In the genomic region with DNA sequence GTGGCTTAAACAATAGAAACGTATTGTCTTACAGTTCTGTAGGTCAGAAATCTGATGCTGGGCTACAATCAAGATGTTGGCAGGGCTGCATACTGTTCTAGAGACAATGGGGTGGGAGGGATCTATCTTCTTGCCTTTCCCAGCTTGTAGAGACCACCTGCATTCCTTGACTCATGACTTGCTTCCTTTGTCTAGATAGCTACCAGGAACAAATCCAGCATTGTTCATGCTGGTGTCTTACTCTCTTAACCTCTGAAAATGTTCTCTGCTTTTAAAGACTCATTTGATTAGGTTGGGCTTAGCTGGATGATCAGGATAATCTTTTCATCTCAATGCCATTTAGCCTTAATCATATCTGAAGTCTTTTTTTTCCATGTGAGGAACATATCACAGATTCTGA, we compare ENCODE assay signal across 21 cellular contexts.
DNase-seq lines count a peak whose midpoint lies in the region; ATAC-seq, FAIRE-seq and TF ChIP-seq lines count a peak whose summit lies in the region.
"Had no signal": no experiment of that assay in that cellular context is flagged by ENCODE, and none has a peak within 500 bp of the region (broad histone marks: within the 10 kb centered on the region; RNA-seq: fewer than 3 reads in every experiment).

No MANE protein-coding gene starts in this region.

- H3K56ac ChIP-seq in mesendoderm (ENCODE audit: low read length), result no peak overlapping the region

- H3K4me3 ChIP-seq in endothelial cell of umbilical vein (replicated peaks in 1 of 3; ENCODE audit: insufficient read depth in 1 of 3, low read depth in 1 of 3, low read length in 3 of 3) (no peak overlapping the region), mesendoderm (ENCODE audit: low read length) (no peak overlapping the region), lower lobe of right lung (no peak overlapping the region)
- H3K4me3 ChIP-seq: MG63, SJSA1 had no signal

- dilution Hi-C loops in endothelial cell of umbilical vein (cut with MboI; ENCODE audit: extremely low pct_ligation_motif_present, low sequenced_read_pairs), result no loop called here

- H3K4me1 ChIP-seq in endothelial cell of umbilical vein (ENCODE audit: control insufficient read depth, extremely low read depth, insufficient read depth, low read length) (no peaks in the 10 kb centered on the region), mesendoderm (ENCODE audit: control insufficient read depth, low read depth, low read length) (no peaks in the 10 kb centered on the region), lower lobe of right lung (no peaks in the 10 kb centered on the region)
- H3K4me1 ChIP-seq: SJSA1 had no signal

- H3K27ac Mint-ChIP-seq in HFFc6, result peak overlapping the region; percentile 17; the same call in 1 of the 2 replicates

- no peaks in the 10 kb centered on the region for H3K79me2 ChIP-seq in endothelial cell of umbilical vein (ENCODE audit: control insufficient read depth, insufficient read depth, low read length)
- no peaks in the 10 kb centered on the region for H3K79me2 ChIP-seq in mesendoderm (ENCODE audit: control insufficient read depth, insufficient read depth, low read length)

- ATAC-seq in lower lobe of right lung (no peak), GM21526 (IDR thresholded peaks at IDR 0.05; ENCODE audit: low FRiP score, unreplicated experiment) (no peak)

- H3K4me3 Mint-ChIP-seq in HFFc6, result no peak overlapping the region

- no peak overlapping the region for H4K8ac ChIP-seq in mesendoderm (ENCODE audit: low read depth, low read length)

- H3K18ac ChIP-seq in mesendoderm (ENCODE audit: low read length), result no peak overlapping the region

- no peaks in the 10 kb centered on the region for H4K20me1 ChIP-seq in endothelial cell of umbilical vein (replicated peaks; ENCODE audit: control insufficient read depth, extremely low read depth, insufficient read depth, low read length)

- H2BK5ac ChIP-seq in mesendoderm (ENCODE audit: low read length), result no peak overlapping the region

- POLR2A ChIA-PET in endothelial cell of umbilical vein (lab: Charles Lee), result no interaction called here

- TF ChIP-seq POLR2A in endothelial cell of umbilical vein (IDR thresholded peaks at IDR 0.05; ENCODE audit: low read depth, low read length), result no peak

- intact Hi-C loops in endothelial cell of umbilical vein (cut with micrococcal nuclease) (no loop called here), lower lobe of right lung (cut with DNase I) (no loop called here)

- H3K9ac ChIP-seq in endothelial cell of umbilical vein (replicated peaks; ENCODE audit: extremely low read depth, insufficient read depth, low read length) (no peak overlapping the region), mesendoderm (ENCODE audit: low read length) (no peak overlapping the region)
- H3K9ac ChIP-seq: KMS-11 had no signal

- H3K36me3 ChIP-seq in endothelial cell of umbilical vein (ENCODE audit: control insufficient read depth in 2 of 2, extremely low read depth in 1 of 2, insufficient read depth in 2 of 2, low read length in 2 of 2) (no peaks in the 10 kb centered on the region), mesendoderm (ENCODE audit: control insufficient read depth, insufficient read depth, low read length) (no peaks in the 10 kb centered on the region), lower lobe of right lung (no peaks in the 10 kb centered on the region)
- H3K36me3 ChIP-seq: MG63, SJSA1 had no signal

- H3K79me1 ChIP-seq in mesendoderm (ENCODE audit: low read length), result no peaks in the 10 kb centered on the region

- H2AFZ ChIP-seq in endothelial cell of umbilical vein (ENCODE audit: low read depth, low read length), result no peak overlapping the region

- WGBS in mesendoderm (ENCODE audit: extremely low coverage, insufficient coverage, low lambda C conversion rate), result no CpG with 5 or more reads among the region's 1 CpG

- DNase-seq in HFFc6 (no peak), SK-N-DZ (ENCODE audit: low spot score) (peak; percentile 68), endothelial cell of umbilical vein (ENCODE audit: low read depth, low spot score) (peak; percentile 34), mesendoderm (peak; percentile 67), lower lobe of right lung (no peak), NCI-H748 treated with DMSO at 0.1 percent for 48 hours (lab: John Stamatoyannopoulos, UW) (no peak)
- DNase-seq in stimulated activated CD4-positive, alpha-beta T cell treated with anti-CD3 and anti-CD28 coated beads, Interleukin-15, amount 100 ng/mL, for 24 hours, result no peak
- DNase-seq: AML-193, Calu3, DMS79 treated with DMSO at 0.1 percent for 48 hours, MG63, NCI-H1092 treated with DMSO at 0.1 percent for 48 hours, NCI-H187, NCI-H2171 treated with DMSO at 0.1 percent for 48 hours, NCI-H510A treated with DMSO at 0.1 percent for 48 hours had no signal

- H3K4me2 ChIP-seq in endothelial cell of umbilical vein (ENCODE audit: insufficient read depth, low read length) (no peak overlapping the region), mesendoderm (ENCODE audit: low read length) (no peak overlapping the region)
- H3K4me2 ChIP-seq: KMS-11 had no signal

- no peaks in the 10 kb centered on the region for H3K36me3 Mint-ChIP-seq in HFFc6 (ENCODE audit: low read depth)

- BruUV-seq in endothelial cell of umbilical vein (replicated peaks; lab: Mats Ljungman, UMichigan), result no TSS peak

- H3K9me1 ChIP-seq in endothelial cell of umbilical vein (replicated peaks; ENCODE audit: control insufficient read depth, extremely low read depth, insufficient read depth, low read length), result no peaks in the 10 kb centered on the region

- no peak overlapping the region for H2AK5ac ChIP-seq in mesendoderm (ENCODE audit: low read length)

- CTCF ChIA-PET in endothelial cell of umbilical vein (lab: Charles Lee), result interaction anchor here (1.1 kb wide), 1 partner anchor 13 kb away, joined by 4 read pairs; no protein-coding TSS in a partner anchor

- H3K27me3 Mint-ChIP-seq in HFFc6 (ENCODE audit: insufficient read depth), result no peaks in the 10 kb centered on the region

- H3K4ac ChIP-seq in mesendoderm (ENCODE audit: low read depth, low read length), result no peak overlapping the region

- H2BK15ac ChIP-seq in mesendoderm (replicated peaks; ENCODE audit: low read depth), result no peak overlapping the region

- no peaks in the 10 kb centered on the region for H3K9me3 Mint-ChIP-seq in HFFc6

- no peaks in the 10 kb centered on the region for H3K9me3 ChIP-seq in endothelial cell of umbilical vein (replicated peaks; ENCODE audit: control insufficient read depth, insufficient read depth, low read length)
- H3K9me3 ChIP-seq in lower lobe of right lung, result no peaks in the 10 kb centered on the region
- H3K9me3 ChIP-seq: MG63, SJSA1 had no signal

- no peaks in the 10 kb centered on the region for H3K27me3 ChIP-seq in endothelial cell of umbilical vein (ENCODE audit: control insufficient read depth in 2 of 2, insufficient read depth in 2 of 2, low read length in 2 of 2)
- H3K27me3 ChIP-seq in mesendoderm (ENCODE audit: insufficient read depth, low read length, poor library complexity), result no peaks in the 10 kb centered on the region
- H3K27me3 ChIP-seq in lower lobe of right lung (ENCODE audit: low read depth), result no peaks in the 10 kb centered on the region
- H3K27me3 ChIP-seq: MG63, SJSA1 had no signal

- H2BK120ac ChIP-seq in mesendoderm (ENCODE audit: low read depth, low read length), result no peak overlapping the region

- H3K23ac ChIP-seq in mesendoderm (ENCODE audit: low read length), result no peak overlapping the region

- FAIRE-seq in endothelial cell of umbilical vein (lab: Jason Lieb, UNC), result no peak
- FAIRE-seq: G401.6, GM12891 had no signal

- H4K5ac ChIP-seq in mesendoderm (ENCODE audit: low read length), result no peak overlapping the region

- no peak overlapping the region for H3K27ac ChIP-seq in endothelial cell of umbilical vein (ENCODE audit: insufficient read depth, low read depth, low read length)
- no peak overlapping the region for H3K27ac ChIP-seq in mesendoderm (ENCODE audit: low read depth, low read length)
- H3K27ac ChIP-seq in lower lobe of right lung, result no peak overlapping the region
- H3K27ac ChIP-seq: HL-60, KMS-11, SJSA1 had no signal

- peaks cover 51% of the 10 kb centered on the region for H3K4me1 Mint-ChIP-seq in HFFc6 (ENCODE audit: low read depth)

- TF ChIP-seq CTCF in HFFc6 (IDR thresholded peaks at IDR 0.05) (no peak), endothelial cell of umbilical vein (IDR thresholded peaks at IDR 0.05; ENCODE audit: extremely low read depth in 1 of 2, insufficient read depth in 1 of 2, low read depth in 1 of 2, low read length in 2 of 2) (no peak), lower lobe of right lung (IDR thresholded peaks at IDR 0.05) (no peak)

TF ChIP-seq in endothelial cell of umbilical vein, 7 proteins besides CTCF, POLR2A, EP300 and RAD21:
- TF ChIP-seq EZH2 (IDR thresholded peaks at IDR 0.05; ENCODE audit: borderline replicate concordance, low read depth, low read length, severe bottlenecking), result no peak
- no peak for TF ChIP-seq JUN (IDR thresholded peaks at IDR 0.05; ENCODE audit: borderline replicate concordance, insufficient read depth, insufficient read length, low read depth)
- TF ChIP-seq FOS (IDR thresholded peaks at IDR 0.05; ENCODE audit: borderline replicate concordance, insufficient read depth, low read length), result no peak
- TF ChIP-seq, protein P1, sequence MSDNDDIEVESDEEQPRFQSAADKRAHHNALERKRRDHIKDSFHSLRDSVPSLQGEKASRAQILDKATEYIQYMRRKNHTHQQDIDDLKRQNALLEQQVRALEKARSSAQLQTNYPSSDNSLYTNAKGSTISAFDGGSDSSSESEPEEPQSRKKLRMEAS (IDR thresholded peaks at IDR 0.05; ENCODE audit: insufficient read depth, insufficient read length), result no peak
- no peak for TF ChIP-seq MYC (IDR thresholded peaks at IDR 0.05; ENCODE audit: low read depth, low read length)
- TF ChIP-seq POLR2AphosphoS5 (IDR thresholded peaks at IDR 0.05; ENCODE audit: insufficient read depth, low read depth, low read length), result no peak
- TF ChIP-seq GATA2 (IDR thresholded peaks at IDR 0.05; ENCODE audit: insufficient read depth, insufficient read length, low read depth, low read length), result no peak

Comparison
In these comparisons a context has a peak if more than half of its experiments do, and no peak if none do; other contexts are left out.
1. DNase-seq: peak in SK-N-DZ (single experiment), endothelial cell of umbilical vein (single experiment) and mesendoderm (single experiment); none in HFFc6 (single experiment), lower lobe of right lung (single experiment), stimulated activated CD4-positive, alpha-beta T cell treated with anti-CD3 and anti-CD28 coated beads, Interleukin-15, amount 100 ng/mL, for 24 hours (single experiment) and NCI-H748 treated with DMSO at 0.1 percent for 48 hours (single experiment).